Comparison of ENCODE assay signal across 8 cellular contexts in the genomic region with DNA sequence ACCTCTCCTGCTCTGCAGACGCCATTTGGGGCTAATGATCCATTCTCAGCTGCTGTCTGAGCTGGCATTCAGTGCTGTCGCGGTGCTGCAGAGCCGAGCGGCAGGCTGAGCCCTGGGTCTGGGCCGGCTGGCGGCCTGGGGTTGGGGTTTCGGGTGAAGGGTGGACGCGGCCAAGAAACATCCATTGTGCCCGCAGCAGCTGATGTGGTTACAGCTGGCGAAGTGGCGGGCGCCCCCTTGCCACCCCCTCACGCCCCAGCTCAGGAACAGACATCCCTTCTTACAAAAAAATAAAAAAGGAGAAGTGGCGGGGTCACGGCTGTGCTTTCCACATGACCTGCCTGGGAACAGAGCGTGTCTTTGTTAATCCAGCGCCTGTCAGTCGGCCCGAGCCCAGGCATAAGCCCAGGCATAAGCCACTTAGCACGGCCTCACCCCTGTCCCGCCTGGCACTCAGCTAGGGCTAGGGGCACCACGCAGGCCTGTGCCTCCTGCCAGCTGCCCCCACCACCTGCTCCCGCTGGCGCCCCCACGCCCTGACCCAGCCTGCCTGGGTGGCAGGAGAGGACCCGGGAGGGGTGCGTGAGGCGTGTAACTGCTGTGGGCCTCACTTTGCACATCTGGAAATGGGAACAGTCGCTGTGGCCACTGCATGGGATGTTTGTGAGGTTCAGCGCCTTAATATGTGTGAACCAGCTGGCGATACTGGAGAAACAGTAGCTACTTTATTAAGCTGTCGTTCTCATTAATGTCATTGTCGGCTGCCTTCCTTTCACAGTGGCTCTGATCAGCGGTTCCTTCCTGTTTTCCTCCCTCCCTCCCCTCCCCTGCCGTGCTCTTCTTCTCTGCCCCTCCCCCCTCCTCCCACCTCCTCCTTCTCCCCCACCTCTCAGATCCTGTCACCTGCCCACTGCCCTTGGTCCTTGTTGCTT.
A peak's percentile ranks its signal among the peaks of the same experiment; 100 is the strongest.
DNase-seq lines count a peak whose midpoint lies in the region; ATAC-seq and TF ChIP-seq lines count a peak whose summit lies in the region.

No MANE protein-coding gene starts in this region.

- intact Hi-C loops in gastrocnemius medialis (cut with DNase I; ENCODE audit: low total_unique reads) = loop anchor here (2.0 kb wide), 1 partner anchor 23 kb away; no protein-coding TSS in a partner anchor

- peaks cover 78 to 84% of the 10 kb centered on the region in 2 donors for H3K4me1 ChIP-seq in gastrocnemius medialis

- peak overlapping the region in 2 of 4 donors; percentile 15 to 31 for H3K4me3 ChIP-seq in gastrocnemius medialis
- H3K4me3 ChIP-seq in MG63 = no peak overlapping the region

- H3K27me3 ChIP-seq in gastrocnemius medialis (no peaks in the 10 kb centered on the region), MG63 (no peaks in the 10 kb centered on the region)

- in situ Hi-C loops in gastrocnemius medialis (cut with MboI; ENCODE audit: low sequenced_read_pairs in 4 of 4) (no loop called here), ACHN (cut with HindIII; ENCODE audit: low pct_ligation_motif_present, low pct_unique_long_range_greater_than_20kb, low sequenced_read_pairs) (no loop called here)

- peak; percentile 62 to 63 for ATAC-seq in gastrocnemius medialis

- peak overlapping the region; percentile 63 to 92 (median 80) for H3K27ac ChIP-seq in gastrocnemius medialis

- DNase-seq in NCI-H510A treated with DMSO at 0.1 percent for 48 hours (lab: John Stamatoyannopoulos, UW) (peak; percentile 54), NCI-H510A (lab: John Stamatoyannopoulos, UW) (no peak), germinal center (ENCODE audit: low spot score) (peak; percentile 77), gastrocnemius medialis (peak; percentile 79 to 82), kidney glomerular epithelial cell (lab: John Stamatoyannopoulos, UW) (no peak), MG63 (no peak), ACHN (no peak)

- no peaks in the 10 kb centered on the region for H3K36me3 ChIP-seq in gastrocnemius medialis
- H3K36me3 ChIP-seq in MG63 = no peaks in the 10 kb centered on the region

- no peaks in the 10 kb centered on the region for H3K9me3 ChIP-seq in gastrocnemius medialis
- H3K9me3 ChIP-seq in MG63 = no peaks in the 10 kb centered on the region

- TF ChIP-seq CTCF in gastrocnemius medialis (IDR thresholded peaks at IDR 0.05 in 4 of 5, conservative IDR thresholded peaks at IDR 0.05 in 1 of 5) = no peak

- peak; percentile 22; the same call in 1 of the 2 replicates for TF ChIP-seq POLR2A in Raji (IDR thresholded peaks at IDR 0.05; ENCODE audit: insufficient read depth, low read depth, low read length)
- peak; percentile 39 to 53 for TF ChIP-seq POLR2A in gastrocnemius medialis (IDR thresholded peaks at IDR 0.05)

Comparison
In these comparisons a context has a peak if more than half of its experiments do, and no peak if none do; other contexts are left out.
1. DNase-seq: peak in NCI-H510A treated with DMSO at 0.1 percent for 48 hours (single experiment), germinal center (single experiment) and gastrocnemius medialis (2 of 2); none in NCI-H510A (single experiment), kidney glomerular epithelial cell (single experiment), MG63 (single experiment) and ACHN (single experiment).